1 cellular context compared by ENCODE assay signal in genomic region chr15:50339717-50340116, GRCh38.
TF ChIP-seq lines count a peak whose summit lies in the region.

No MANE protein-coding gene starts in this region.

TF ChIP-seq in GM12878, 131 proteins besides CTCF, POLR2A, EP300 and RAD21 (continued from another document):
- no peak for TF ChIP-seq SUPT20H (IDR thresholded peaks at IDR 0.05; ENCODE audit: borderline replicate concordance, control insufficient read depth, low read depth, low read length)
- TF ChIP-seq, protein P1, sequence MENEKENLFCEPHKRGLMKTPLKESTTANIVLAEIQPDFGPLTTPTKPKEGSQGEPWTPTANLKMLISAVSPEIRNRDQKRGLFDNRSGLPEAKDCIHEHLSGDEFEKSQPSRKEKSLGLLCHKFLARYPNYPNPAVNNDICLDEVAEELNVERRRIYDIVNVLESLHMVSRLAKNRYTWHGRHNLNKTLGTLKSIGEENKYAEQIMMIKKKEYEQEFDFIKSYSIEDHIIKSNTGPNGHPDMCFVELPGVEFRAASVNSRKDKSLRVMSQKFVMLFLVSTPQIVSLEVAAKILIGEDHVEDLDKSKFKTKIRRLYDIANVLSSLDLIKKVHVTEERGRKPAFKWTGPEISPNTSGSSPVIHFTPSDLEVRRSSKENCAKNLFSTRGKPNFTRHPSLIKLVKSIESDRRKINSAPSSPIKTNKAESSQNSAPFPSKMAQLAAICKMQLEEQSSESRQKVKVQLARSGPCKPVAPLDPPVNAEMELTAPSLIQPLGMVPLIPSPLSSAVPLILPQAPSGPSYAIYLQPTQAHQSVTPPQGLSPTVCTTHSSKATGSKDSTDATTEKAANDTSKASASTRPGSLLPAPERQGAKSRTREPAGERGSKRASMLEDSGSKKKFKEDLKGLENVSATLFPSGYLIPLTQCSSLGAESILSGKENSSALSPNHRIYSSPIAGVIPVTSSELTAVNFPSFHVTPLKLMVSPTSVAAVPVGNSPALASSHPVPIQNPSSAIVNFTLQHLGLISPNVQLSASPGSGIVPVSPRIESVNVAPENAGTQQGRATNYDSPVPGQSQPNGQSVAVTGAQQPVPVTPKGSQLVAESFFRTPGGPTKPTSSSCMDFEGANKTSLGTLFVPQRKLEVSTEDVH (IDR thresholded peaks at IDR 0.05; ENCODE audit: low read depth, partially characterized antibody): no peak
- TF ChIP-seq HDAC2 (IDR thresholded peaks at IDR 0.05): no peak
- TF ChIP-seq, protein P2, sequence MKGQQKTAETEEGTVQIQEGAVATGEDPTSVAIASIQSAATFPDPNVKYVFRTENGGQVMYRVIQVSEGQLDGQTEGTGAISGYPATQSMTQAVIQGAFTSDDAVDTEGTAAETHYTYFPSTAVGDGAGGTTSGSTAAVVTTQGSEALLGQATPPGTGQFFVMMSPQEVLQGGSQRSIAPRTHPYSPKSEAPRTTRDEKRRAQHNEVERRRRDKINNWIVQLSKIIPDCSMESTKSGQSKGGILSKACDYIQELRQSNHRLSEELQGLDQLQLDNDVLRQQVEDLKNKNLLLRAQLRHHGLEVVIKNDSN (IDR thresholded peaks at IDR 0.05; ENCODE audit: borderline replicate concordance, extremely low read length, insufficient read depth, low read depth, low read length): no peak
- no peak for TF ChIP-seq NR2C2 (IDR thresholded peaks at IDR 0.05; ENCODE audit: borderline replicate concordance, control insufficient read depth, insufficient read length, low read depth)
